In genomic region chr15:34038023-34038403, GRCh38 we compare ENCODE assay signal across 8 cellular contexts. TPM values are rescaled to one million over a fixed set of nuclear protein-coding genes. Genes with fewer than 3 reads are reported as not detected.
DNase-seq lines count a peak whose midpoint lies in the region; ATAC-seq, FAIRE-seq and TF ChIP-seq lines count a peak whose summit lies in the region.

No MANE protein-coding gene starts in this region.

- CTCF ChIA-PET in GM12878 (lab: Yijun Ruan, JAX), result no interaction called here

- TF ChIP-seq POLR2A in GM12878 (IDR thresholded peaks at IDR 0.05; ENCODE audit: low read depth, low read length), result no peak

- no peaks in the 10 kb centered on the region for H3K9me3 Mint-ChIP-seq in T-helper 1 cell treated with Interleukin-12 subunit alpha and Interleukin-12 subunit beta and Interleukin-4 antibody, amounts not matched to agents 30 μg/mL and 1 μg/mL, for 36 hours
- H3K9me3 Mint-ChIP-seq in memory B cell, result no peaks in the 10 kb centered on the region

- no peaks in the 10 kb centered on the region for H3K36me3 ChIP-seq in HUES6 (ENCODE audit: control insufficient read depth, insufficient read depth, low read length)
- H3K36me3 ChIP-seq in GM12878 (ENCODE audit: control insufficient read depth in 2 of 2, insufficient read depth in 2 of 2, low read length in 1 of 2), result no peaks in the 10 kb centered on the region
- H3K36me3 ChIP-seq in aorta (ENCODE audit: control insufficient read depth in 1 of 2, insufficient read depth in 2 of 2, low read length in 1 of 2), result no peaks in the 10 kb centered on the region

- no peak for FAIRE-seq in GM12878 (lab: Jason Lieb, UNC)

- 0% methylated on average over 11 of the region's 11 CpGs for WGBS in GM12878 (ENCODE audit: insufficient coverage, insufficient replicate concordance, low lambda C conversion rate, missing lambda C conversion rate)
- WGBS in aorta, 2 donors, result 0 to 1% methylated on average over 11 of the region's 11 CpGs

- peak overlapping the region; percentile 33; the same call in 1 of the 2 replicates for H3K27ac ChIP-seq in HUES6 (ENCODE audit: low read depth, low read length)
- H3K27ac ChIP-seq in GM12878 (ENCODE audit: control insufficient read depth, insufficient read depth), result peak overlapping the region; percentile 88
- H3K27ac ChIP-seq in aorta (ENCODE audit: low read depth in 1 of 2, low read length in 2 of 2), result peak overlapping the region in 1 of 2 donors; percentile 94

- H3K4me2 ChIP-seq in GM12878 (ENCODE audit: control insufficient read depth, insufficient read depth), result peak overlapping the region; percentile 88

- H3K27me3 ChIP-seq in HUES6 (ENCODE audit: control insufficient read depth, insufficient read depth, low read length), result peaks cover 17% of the 10 kb centered on the region
- H3K27me3 ChIP-seq in GM12878 (replicated peaks in 1 of 2; ENCODE audit: control insufficient read depth in 2 of 2, insufficient read depth in 2 of 2, low read length in 1 of 2), result no peaks in the 10 kb centered on the region
- H3K27me3 ChIP-seq in aorta (ENCODE audit: control insufficient read depth in 1 of 2, insufficient read depth in 2 of 2, low read length in 1 of 2), result no peaks in the 10 kb centered on the region

- DNase-seq in T-helper 1 cell (no peak), GM12878 (ENCODE audit: low read depth, low spot score) (no peak), memory B cell (ENCODE audit: low spot score in 2 of 2) (no peak), aorta (no peak), H4 (ENCODE audit: low spot score) (no peak), T-helper 9 cell (no peak)

- no peaks in the 10 kb centered on the region for H3K27me3 Mint-ChIP-seq in T-helper 1 cell treated with Interleukin-12 subunit alpha and Interleukin-12 subunit beta and Interleukin-4 antibody, amounts not matched to agents 30 μg/mL and 1 μg/mL, for 36 hours (ENCODE audit: low read depth)
- H3K27me3 Mint-ChIP-seq in memory B cell, result no peaks in the 10 kb centered on the region

- no peaks in the 10 kb centered on the region for H3K36me3 Mint-ChIP-seq in T-helper 1 cell treated with Interleukin-12 subunit alpha and Interleukin-12 subunit beta and Interleukin-4 antibody, amounts not matched to agents 30 μg/mL and 1 μg/mL, for 36 hours (ENCODE audit: low read depth)
- no peaks in the 10 kb centered on the region for H3K36me3 Mint-ChIP-seq in memory B cell

- H3K27ac Mint-ChIP-seq in T-helper 1 cell treated with Interleukin-12 subunit alpha and Interleukin-12 subunit beta and Interleukin-4 antibody, amounts not matched to agents 30 μg/mL and 1 μg/mL, for 36 hours, result peak overlapping the region; percentile 91
- H3K27ac Mint-ChIP-seq in memory B cell, result peak overlapping the region; percentile 90

- peaks cover 3% of the 10 kb centered on the region for H3K79me2 ChIP-seq in GM12878 (ENCODE audit: control insufficient read depth, insufficient read depth, low read length)

- no TSS peak for BruUV-seq in GM12878 (replicated peaks; lab: Mats Ljungman, UMichigan)

- POLR2A ChIA-PET in GM12878 (lab: Charles Lee), result no interaction called here

- H3K9ac ChIP-seq in HUES6 (ENCODE audit: low read length) (peak overlapping the region; percentile 75), GM12878 (ENCODE audit: control insufficient read depth, insufficient read depth, low read length) (peak overlapping the region; percentile 83)

- TF ChIP-seq CTCF in GM12878 (IDR thresholded peaks at IDR 0.05 in 2 of 3, conservative IDR thresholded peaks at IDR 0.05 in 1 of 3; ENCODE audit: control insufficient read depth in 2 of 3, extremely low read depth in 1 of 3, insufficient read depth in 1 of 3, low read depth in 3 of 3, low read length in 3 of 3), result no peak

- SMC1A ChIA-PET in GM12878 (lab: Charles Lee; ENCODE audit: uncharacterized antibody, unreplicated experiment), result no interaction called here

- H3K4me3 Mint-ChIP-seq in T-helper 1 cell treated with Interleukin-12 subunit alpha and Interleukin-12 subunit beta and Interleukin-4 antibody, amounts not matched to agents 30 μg/mL and 1 μg/mL, for 36 hours, result peak overlapping the region; percentile 90
- peak overlapping the region; percentile 95 for H3K4me3 Mint-ChIP-seq in memory B cell

- peak; percentile 32 for ATAC-seq in GM12878
- peak; percentile 5 for ATAC-seq in memory B cell (ENCODE audit: low read depth)
- ATAC-seq in aorta (ENCODE audit: low FRiP score), result peak; percentile 32

- in situ Hi-C loops in GM12878 (cut with MboI), result no loop called here

- RAD21 ChIA-PET in GM12878 (lab: Charles Lee; ENCODE audit: unreplicated experiment), result no interaction called here

- H2AFZ ChIP-seq in GM12878 (ENCODE audit: control insufficient read depth, low read depth, low read length), result peak overlapping the region; percentile 94

- TF ChIP-seq EP300 in GM12878 (IDR thresholded peaks at IDR 0.05; ENCODE audit: borderline replicate concordance in 1 of 2, control insufficient read depth in 1 of 2, low read depth in 2 of 2, low read length in 2 of 2), result no peak

- no peaks in the 10 kb centered on the region for H4K20me1 ChIP-seq in GM12878 (ENCODE audit: control insufficient read depth, insufficient read depth)

- peaks cover 16% of the 10 kb centered on the region for H3K4me1 Mint-ChIP-seq in T-helper 1 cell treated with Interleukin-12 subunit alpha and Interleukin-12 subunit beta and Interleukin-4 antibody, amounts not matched to agents 30 μg/mL and 1 μg/mL, for 36 hours (ENCODE audit: low read depth)
- peaks cover 18% of the 10 kb centered on the region for H3K4me1 Mint-ChIP-seq in memory B cell

- TF ChIP-seq RAD21 in GM12878 (IDR thresholded peaks at IDR 0.05; ENCODE audit: insufficient read depth, low read depth, low read length), result no peak

- H3K4me1 ChIP-seq in HUES6 (ENCODE audit: control insufficient read depth, insufficient read depth, low read length) (peaks cover 11% of the 10 kb centered on the region), GM12878 (ENCODE audit: control insufficient read depth, insufficient read depth, low read length) (peaks cover 13% of the 10 kb centered on the region), aorta (ENCODE audit: control insufficient read depth in 1 of 2, insufficient read depth in 2 of 2, low read length in 2 of 2) (peaks cover 3 to 4% of the 10 kb centered on the region in 2 donors)

- H3K9me3 ChIP-seq in HUES6 (ENCODE audit: control insufficient read depth, insufficient read depth, low read depth, low read length), result no peaks in the 10 kb centered on the region
- no peaks in the 10 kb centered on the region for H3K9me3 ChIP-seq in GM12878 (replicated peaks; ENCODE audit: control insufficient read depth, insufficient read depth, low read length)
- H3K9me3 ChIP-seq in aorta (ENCODE audit: control insufficient read depth, low read length), result no peaks in the 10 kb centered on the region

- H3K4me3 ChIP-seq in HUES6 (ENCODE audit: low read depth, low read length), result peak overlapping the region; percentile 71
- peak overlapping the region; percentile 73 for H3K4me3 ChIP-seq in GM12878
- peak overlapping the region; percentile 64 to 96 for H3K4me3 ChIP-seq in aorta (ENCODE audit: low read length in 2 of 2)

- intact Hi-C loops in GM12878 (cut with micrococcal nuclease; ENCODE audit: unreplicated experiment), result no loop called here
- intact Hi-C loops in aorta (cut with DNase I), result no loop called here

TF ChIP-seq in GM12878, 131 proteins besides CTCF, POLR2A, EP300 and RAD21:
- TF ChIP-seq CREB1 (IDR thresholded peaks at IDR 0.05; ENCODE audit: low read depth), result peak; percentile 40; the same call in 1 of the 2 replicates
- TF ChIP-seq NBN (IDR thresholded peaks at IDR 0.05), result peak; percentile 67
- TF ChIP-seq, protein P1, sequence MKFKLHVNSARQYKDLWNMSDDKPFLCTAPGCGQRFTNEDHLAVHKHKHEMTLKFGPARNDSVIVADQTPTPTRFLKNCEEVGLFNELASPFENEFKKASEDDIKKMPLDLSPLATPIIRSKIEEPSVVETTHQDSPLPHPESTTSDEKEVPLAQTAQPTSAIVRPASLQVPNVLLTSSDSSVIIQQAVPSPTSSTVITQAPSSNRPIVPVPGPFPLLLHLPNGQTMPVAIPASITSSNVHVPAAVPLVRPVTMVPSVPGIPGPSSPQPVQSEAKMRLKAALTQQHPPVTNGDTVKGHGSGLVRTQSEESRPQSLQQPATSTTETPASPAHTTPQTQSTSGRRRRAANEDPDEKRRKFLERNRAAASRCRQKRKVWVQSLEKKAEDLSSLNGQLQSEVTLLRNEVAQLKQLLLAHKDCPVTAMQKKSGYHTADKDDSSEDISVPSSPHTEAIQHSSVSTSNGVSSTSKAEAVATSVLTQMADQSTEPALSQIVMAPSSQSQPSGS (IDR thresholded peaks at IDR 0.05; ENCODE audit: low read length), result no peak
TF ChIP-seq in GM12878: peak in this region for 2.

RNA-seq across cellular contexts. Expression of gene AVEN, which starts 1.0 kb away (rescaled TPM):
- 2.4 and 3.4 TPM in 2 replicates for total RNA-seq in GM12878 (2013; cell fraction: nucleolus; rRNA removed)
- total RNA-seq in GM12878 (2014; rRNA removed), result 15.1 and 16.3 TPM in 2 replicates
- total RNA-seq in GM12878 (2014; rRNA removed; fragmentation: Illumina TruSeq; extraction: Trizol), result 12.2 and 12.7 TPM in 2 replicates
- 13.3 and 14.3 TPM in 2 replicates for total RNA-seq in GM12878 (2021)
- 7.3 TPM for polyA plus RNA-seq in GM12878 (2011; ENCODE audit: low read depth)
- polyA plus RNA-seq in GM12878 (2011; rRNA removed), result 7.9 and 9.4 TPM in 2 replicates
- polyA plus RNA-seq in GM12878 (2011; cell fraction: cytosol; rRNA removed), result 3.8 and 4.1 TPM in 2 replicates
- polyA plus RNA-seq in GM12878 (2011; cell fraction: nucleus; rRNA removed), result 2.4 and 2.8 TPM in 2 replicates
- 8.3 and 9.1 TPM in 2 replicates for polyA plus RNA-seq in GM12878 (2012)
- polyA plus RNA-seq in GM12878 (2014; fragmentation: Illumina TruSeq; extraction: Trizol), result 13.3 and 16.1 TPM in 2 replicates
- polyA plus RNA-seq in GM12878 (2014; fragmentation: Nextera tagmentation; extraction: Ambion mirVana), result 1 to 10 TPM; 6.3 to 9.5 TPM
- 9.8 and 10.2 TPM in 2 replicates for polyA plus RNA-seq in GM12878 (2014; rRNA removed)
- polyA plus RNA-seq in GM12878 (2016; fragmentation: Nextera tagmentation; extraction: Ambion mirVana), result 10 to 100 TPM in 1 of 2 experiments, 1 to 10 TPM in 1; 1.4 to 10.8 TPM
- 2.8 and 3.4 TPM in 2 replicates for polyA minus RNA-seq in GM12878 (2011; rRNA and poly(A)+ RNA removed)
- 2.3 TPM in 1 of 2 replicates, not detected in the other for polyA minus RNA-seq in GM12878 (2011; cell fraction: cytosol; rRNA and poly(A)+ RNA removed)
- polyA minus RNA-seq in GM12878 (2011; cell fraction: nucleus; rRNA and poly(A)+ RNA removed), result 0.97 and 2.0 TPM in 2 replicates
- total RNA-seq in aorta, result 10 to 100 TPM; 18.1 to 31.2 TPM
- 10 to 100 TPM; 22.8 to 58.7 TPM for polyA plus RNA-seq in aorta
- total RNA-seq in H4 (2014; rRNA removed; shearing (Covaris generic)), result 12.3 and 16.5 TPM in 2 replicates
